Comparison of ENCODE assay signal across 2 cellular contexts in genomic region chr4:37685726-37686372, GRCh38.
A peak's percentile ranks its signal among the peaks of the same experiment; 100 is the strongest.
TF ChIP-seq lines count a peak whose summit lies in the region.

No MANE protein-coding gene starts in this region.

TF ChIP-seq in Ishikawa, 13 proteins besides CTCF, POLR2A, EP300 and RAD21 (continued from another document):
- TF ChIP-seq ZBTB7A (IDR thresholded peaks at IDR 0.05; ENCODE audit: low read depth) = no peak

TF ChIP-seq in H1, 55 proteins besides CTCF, POLR2A, EP300 and RAD21 (continued from another document):
- no peak for TF ChIP-seq KDM1A (IDR thresholded peaks at IDR 0.05; ENCODE audit: borderline replicate concordance, low read length)
- no peak for TF ChIP-seq EZH2 (IDR thresholded peaks at IDR 0.05; ENCODE audit: low read depth, low read length, severe bottlenecking)
- no peak for TF ChIP-seq CBX8 (IDR thresholded peaks at IDR 0.05; ENCODE audit: borderline replicate concordance, low read depth, low read length)
- peak; percentile 62 for TF ChIP-seq TAF7 (optimal IDR thresholded peaks at IDR 0.05; ENCODE audit: borderline replicate concordance, low read depth, low read length)
- TF ChIP-seq SUZ12 (IDR thresholded peaks at IDR 0.05; ENCODE audit: low read length) = peak; percentile 40; the same call in 1 of the 2 replicates
- no peak for TF ChIP-seq SRF (IDR thresholded peaks at IDR 0.05; ENCODE audit: low read depth, low read length)
- no peak for TF ChIP-seq NRF1 (IDR thresholded peaks at IDR 0.05; ENCODE audit: low read depth, low read length)
- no peak for TF ChIP-seq SP2 (IDR thresholded peaks at IDR 0.05; ENCODE audit: low read length)
- no peak for TF ChIP-seq TCF12 (IDR thresholded peaks at IDR 0.05; ENCODE audit: low read depth, low read length)
- no peak for TF ChIP-seq GTF2F1 (IDR thresholded peaks at IDR 0.05; ENCODE audit: borderline replicate concordance, low read depth, low read length)
- TF ChIP-seq RBBP5 (IDR thresholded peaks at IDR 0.05; ENCODE audit: borderline replicate concordance, low read depth, low read length) = no peak
- peak; percentile 84; the same call in 1 of the 2 replicates for TF ChIP-seq PHF8 (conservative IDR thresholded peaks at IDR 0.05; ENCODE audit: low read depth, low read length)
- TF ChIP-seq BCL11A (IDR thresholded peaks at IDR 0.05; ENCODE audit: low read depth in 2 of 2, low read length in 2 of 2) = no peak
- TF ChIP-seq ZNF274 (IDR thresholded peaks at IDR 0.05; ENCODE audit: borderline replicate concordance, extremely low read depth, low read length) = no peak
- no peak for TF ChIP-seq CREB1 (IDR thresholded peaks at IDR 0.05)
- TF ChIP-seq SP1 (IDR thresholded peaks at IDR 0.05; ENCODE audit: low read depth, low read length) = no peak
- TF ChIP-seq CBX5 (IDR thresholded peaks at IDR 0.05; ENCODE audit: low read depth, low read length) = no peak
- no peak for TF ChIP-seq SIX5 (IDR thresholded peaks at IDR 0.05; ENCODE audit: low read depth, low read length)
- TF ChIP-seq RFX5 (IDR thresholded peaks at IDR 0.05; ENCODE audit: borderline replicate concordance, low read depth, low read length) = no peak
- no peak for TF ChIP-seq ATF3 (IDR thresholded peaks at IDR 0.05; ENCODE audit: insufficient read depth, low read depth, low read length)
- peak; percentile 75 for TF ChIP-seq TAF1 (IDR thresholded peaks at IDR 0.05; ENCODE audit: low read depth, low read length)
- peak; percentile 68; the same call in 1 of the 2 replicates for TF ChIP-seq POLR2AphosphoS5 (IDR thresholded peaks at IDR 0.05; ENCODE audit: low read depth, low read length)
- no peak for TF ChIP-seq POU5F1 (IDR thresholded peaks at IDR 0.05; ENCODE audit: low read depth, low read length)
- peak; percentile 48; the same call in 1 of the 2 replicates for TF ChIP-seq TBP (IDR thresholded peaks at IDR 0.05; ENCODE audit: low read depth, low read length)
- no peak for TF ChIP-seq CHD7 (IDR thresholded peaks at IDR 0.05; ENCODE audit: insufficient replicate concordance, low read length)
- no peak for TF ChIP-seq JUND (IDR thresholded peaks at IDR 0.05; ENCODE audit: low read length)
- no peak for TF ChIP-seq SIRT6 (IDR thresholded peaks at IDR 0.05; ENCODE audit: low read length)
- no peak for TF ChIP-seq HDAC2 (IDR thresholded peaks at IDR 0.05; ENCODE audit: borderline replicate concordance in 1 of 2, low read depth in 2 of 2, low read length in 2 of 2)
- TF ChIP-seq GABPA (IDR thresholded peaks at IDR 0.05; ENCODE audit: borderline replicate concordance, insufficient read depth, low read length) = no peak
- TF ChIP-seq CTBP2 (IDR thresholded peaks at IDR 0.05; ENCODE audit: borderline replicate concordance, insufficient read depth, insufficient read length, low read length) = no peak
- TF ChIP-seq ASH2L (IDR thresholded peaks at IDR 0.05; ENCODE audit: low read length) = peak; percentile 67
